ENCODE assay signal across 4 cellular contexts in genomic region chrX:140074851-140075250, GRCh38.
A peak's percentile ranks its signal among the peaks of the same experiment; 100 is the strongest.
DNase-seq lines count a peak whose midpoint lies in the region; ATAC-seq, FAIRE-seq and TF ChIP-seq lines count a peak whose summit lies in the region.
"Not testable (repeated sequence)": the region's sequence is repeated elsewhere in the genome, so short reads cannot be mapped to it uniquely, and the experiment has no call there.

No MANE protein-coding gene starts in this region.

- intact Hi-C loops in left lung (cut with DNase I); lower lobe of right lung (cut with DNase I); upper lobe of right lung (cut with DNase I): not testable (repeated sequence)

- DNase-seq in H1 (ENCODE audit: low read depth in 1 of 2, low spot score in 2 of 2); left lung; lower lobe of right lung; upper lobe of right lung: not testable (repeated sequence)

- H2BK15ac ChIP-seq in H1 (ENCODE audit: low read length): not testable (repeated sequence)

- TF ChIP-seq EP300 in H1 (IDR thresholded peaks at IDR 0.05; ENCODE audit: borderline replicate concordance in 1 of 2, low read depth in 2 of 2, low read length in 2 of 2): not testable (repeated sequence)

- H3K4me1 ChIP-seq in H1 (replicated peaks in 1 of 4; ENCODE audit: control insufficient read depth in 3 of 4, insufficient read depth in 4 of 4, low read length in 3 of 4); left lung; lower lobe of right lung; upper lobe of right lung: not testable (repeated sequence)

- no CpG with 5 or more reads among the region's 2 CpGs for WGBS in H1 (ENCODE audit: extremely low coverage in 1 of 2, insufficient coverage in 1 of 2, insufficient read length in 1 of 2, insufficient replicate concordance in 2 of 2, low coverage in 1 of 2, low lambda C conversion rate in 2 of 2, missing lambda C conversion rate in 1 of 2), 2 experiments

- not testable (repeated sequence) for TF ChIP-seq RAD21 in H1 (IDR thresholded peaks at IDR 0.05 in 1 of 2, conservative IDR thresholded peaks at IDR 0.05 in 1 of 2; ENCODE audit: low read depth in 2 of 2, low read length in 2 of 2)

- not testable (repeated sequence) for H3K79me1 ChIP-seq in H1 (ENCODE audit: low read depth, low read length)

- not testable (repeated sequence) for H3K4ac ChIP-seq in H1 (replicated peaks; ENCODE audit: insufficient read length, low read depth, low read length)

- not testable (repeated sequence) for H3K18ac ChIP-seq in H1 (ENCODE audit: extremely low read depth, low read length)

- not testable (repeated sequence) for H3K27ac ChIP-seq in H1 (ENCODE audit: low read depth, low read length); left lung; lower lobe of right lung; upper lobe of right lung

- H3K9me3 ChIP-seq in H1 (ENCODE audit: insufficient read depth in 2 of 2, low read depth in 1 of 2, low read length in 1 of 2); left lung; lower lobe of right lung; upper lobe of right lung: not testable (repeated sequence)

- not testable (repeated sequence) for H3K56ac ChIP-seq in H1 (replicated peaks; ENCODE audit: insufficient read length, low read depth, low read length)

- not testable (repeated sequence) for H2BK5ac ChIP-seq in H1 (ENCODE audit: low read depth, low read length)

- H4K5ac ChIP-seq in H1 (ENCODE audit: insufficient read length, low read depth, low read length): not testable (repeated sequence)

- H3K4me2 ChIP-seq in H1 (ENCODE audit: insufficient read depth in 1 of 2, low read depth in 2 of 2, low read length in 2 of 2): not testable (repeated sequence)

- peak; percentile 63 for FAIRE-seq in H1 (lab: Jason Lieb, UNC)

- H2BK120ac ChIP-seq in H1 (replicated peaks; ENCODE audit: low read depth, low read length): not testable (repeated sequence)

- H3K23me2 ChIP-seq in H1 (ENCODE audit: low read depth, low read length): not testable (repeated sequence)

- not testable (repeated sequence) for H3K14ac ChIP-seq in H1 (ENCODE audit: insufficient read length)

- not testable (repeated sequence) for H4K8ac ChIP-seq in H1 (ENCODE audit: extremely low read depth, insufficient read depth, low read length)

- not testable (repeated sequence) for H3K4me3 ChIP-seq in H1 (ENCODE audit: extremely low read depth in 1 of 4, insufficient read depth in 2 of 4, low read depth in 3 of 4, low read length in 4 of 4); left lung; lower lobe of right lung; upper lobe of right lung

- not testable (repeated sequence) for H4K91ac ChIP-seq in H1 (replicated peaks; ENCODE audit: insufficient read length, low read length)

- not testable (repeated sequence) for H4K20me1 ChIP-seq in H1 (replicated peaks in 1 of 2; ENCODE audit: control insufficient read depth in 1 of 2, insufficient read depth in 2 of 2, low read length in 2 of 2)

- not testable (repeated sequence) for H3K79me2 ChIP-seq in H1 (ENCODE audit: control insufficient read depth in 1 of 2, insufficient read depth in 2 of 2, low read length in 2 of 2)

- not testable (repeated sequence) for H2AFZ ChIP-seq in H1 (ENCODE audit: low read length)

- H3K23ac ChIP-seq in H1 (ENCODE audit: insufficient read length): not testable (repeated sequence)

- not testable (repeated sequence) for H3K27me3 ChIP-seq in H1 (replicated peaks in 1 of 4; ENCODE audit: control insufficient read depth in 3 of 4, extremely low read depth in 1 of 4, insufficient read depth in 3 of 4, low read length in 3 of 4); left lung; lower lobe of right lung (ENCODE audit: low read depth); upper lobe of right lung

- POLR2A ChIA-PET in H1 (lab: Charles Lee; ENCODE audit: partially characterized antibody): not testable (repeated sequence)

- H2AK5ac ChIP-seq in H1 (ENCODE audit: low read depth, low read length): not testable (repeated sequence)

- H3K9ac ChIP-seq in H1 (replicated peaks in 1 of 4; ENCODE audit: extremely low read depth in 1 of 4, low read depth in 3 of 4, low read length in 3 of 4): not testable (repeated sequence)

- not testable (repeated sequence) for H2BK12ac ChIP-seq in H1 (ENCODE audit: low read depth, low read length)

- peak; percentile 64 for ATAC-seq in left lung
- ATAC-seq in lower lobe of right lung: peak; percentile 35 to 64
- ATAC-seq in upper lobe of right lung: peak; percentile 63

- TF ChIP-seq CTCF in H1 (IDR thresholded peaks at IDR 0.05; ENCODE audit: control extremely low read depth in 1 of 3, insufficient read depth in 1 of 3, low read depth in 1 of 3, low read length in 3 of 3); left lung (IDR thresholded peaks at IDR 0.05); lower lobe of right lung (IDR thresholded peaks at IDR 0.05); upper lobe of right lung (IDR thresholded peaks at IDR 0.05): not testable (repeated sequence)

- not testable (repeated sequence) for H3K36me3 ChIP-seq in H1 (ENCODE audit: control insufficient read depth in 2 of 4, insufficient read depth in 4 of 4, low read length in 3 of 4); left lung; lower lobe of right lung; upper lobe of right lung

- H2BK20ac ChIP-seq in H1 (ENCODE audit: low read length): not testable (repeated sequence)

- TF ChIP-seq POLR2A in H1 (IDR thresholded peaks at IDR 0.05; ENCODE audit: control extremely low read depth in 1 of 2, low read depth in 2 of 2, low read length in 2 of 2): not testable (repeated sequence)

- CTCF ChIA-PET in H1 (lab: Charles Lee; ENCODE audit: partially characterized antibody): not testable (repeated sequence)
